In genomic region chr10:1179346-1180070, GRCh38 we compare ENCODE assay signal across 23 cellular contexts.
A peak's percentile ranks its signal among the peaks of the same experiment; 100 is the strongest.
DNase-seq lines count a peak whose midpoint lies in the region; TF ChIP-seq lines count a peak whose summit lies in the region.
"Had no signal": no experiment of that assay in that cellular context is flagged by ENCODE, and none has a peak within 500 bp of the region (broad histone marks: within the 10 kb centered on the region; RNA-seq: fewer than 3 reads in every experiment).

No MANE protein-coding gene starts in this region.

- no peaks in the 10 kb centered on the region for H3K36me3 Mint-ChIP-seq in chondrocyte (ENCODE audit: low read depth)
- H3K36me3 Mint-ChIP-seq: CD4-positive, CD25-positive, alpha-beta regulatory T cell had no signal

- no peaks in the 10 kb centered on the region for H3K4me1 Mint-ChIP-seq in chondrocyte (ENCODE audit: low read depth)
- H3K4me1 Mint-ChIP-seq: B cell; CD4-positive, CD25-positive, alpha-beta regulatory T cell had no signal

- H3K9me3 Mint-ChIP-seq in chondrocyte (ENCODE audit: low read depth): no peaks in the 10 kb centered on the region
- H3K9me3 Mint-ChIP-seq: CD4-positive, CD25-positive, alpha-beta regulatory T cell had no signal

- H3K27ac Mint-ChIP-seq in chondrocyte (ENCODE audit: unreplicated experiment): no peak overlapping the region
- H3K27ac Mint-ChIP-seq: B cell; CD4-positive, CD25-positive, alpha-beta regulatory T cell had no signal

- peak overlapping the region; percentile 74 for H3K27ac ChIP-seq in substantia nigra (ENCODE audit: low read depth, low read length, poor library complexity, severe bottlenecking)
- H3K27ac ChIP-seq: A549, GM23248, KMS-11, SJSA1 had no signal

- no peak for TF ChIP-seq CTCF in chondrocyte (IDR thresholded peaks at IDR 0.05)

- H3K27me3 Mint-ChIP-seq in chondrocyte (ENCODE audit: low read depth): peaks cover 3% of the 10 kb centered on the region
- H3K27me3 Mint-ChIP-seq: CD4-positive, CD25-positive, alpha-beta regulatory T cell had no signal

- peak; percentile 14 for DNase-seq in CMK (ENCODE audit: low read depth)
- DNase-seq in chondrocyte (ENCODE audit: low spot score): peak; percentile 38
- DNase-seq in mesenteric fat pad (ENCODE audit: low spot score): peak; percentile 87
- no peak for DNase-seq in substantia nigra (lab: John Stamatoyannopoulos, UW)
- DNase-seq in activated T-cell treated with anti-CD3 and anti-CD28 coated beads, Interleukin-2, amount 50 U/mL, for 1 hour: no peak
- no peak for DNase-seq in HK-2 (ENCODE audit: unreplicated experiment)
- DNase-seq in A172 (ENCODE audit: low spot score): no peak
- no peak for DNase-seq in NCI-H1694 treated with DMSO at 0.1 percent for 48 hours (lab: John Stamatoyannopoulos, UW)
- DNase-seq: CD4-positive, CD25-positive, alpha-beta regulatory T cell; DND-41; GM23248; HCEC 1CT; IMR-90; NCI-H1092 treated with DMSO at 0.1 percent for 48 hours; NCI-H1436 treated with DMSO at 0.1 percent for 48 hours; NCI-H2029; NCI-H345; NCI-H524 treated with DMSO at 0.1 percent for 48 hours; NCI-H82 had no signal

- H3K4me3 Mint-ChIP-seq in chondrocyte (ENCODE audit: unreplicated experiment): no peak overlapping the region
- H3K4me3 Mint-ChIP-seq: B cell; CD4-positive, CD25-positive, alpha-beta regulatory T cell had no signal

Comparison
In these comparisons a context has a peak if more than half of its experiments do, and no peak if none do; other contexts are left out.
1. DNase-seq: peak in CMK (single experiment), chondrocyte (single experiment) and mesenteric fat pad (single experiment); none in substantia nigra (0 of 49), activated T-cell treated with anti-CD3 and anti-CD28 coated beads, Interleukin-2, amount 50 U/mL, for 1 hour (single experiment), HK-2 (single experiment), A172 (single experiment) and NCI-H1694 treated with DMSO at 0.1 percent for 48 hours (single experiment).